Comparison of ENCODE assay signal across 8 cellular contexts in the genomic region with DNA sequence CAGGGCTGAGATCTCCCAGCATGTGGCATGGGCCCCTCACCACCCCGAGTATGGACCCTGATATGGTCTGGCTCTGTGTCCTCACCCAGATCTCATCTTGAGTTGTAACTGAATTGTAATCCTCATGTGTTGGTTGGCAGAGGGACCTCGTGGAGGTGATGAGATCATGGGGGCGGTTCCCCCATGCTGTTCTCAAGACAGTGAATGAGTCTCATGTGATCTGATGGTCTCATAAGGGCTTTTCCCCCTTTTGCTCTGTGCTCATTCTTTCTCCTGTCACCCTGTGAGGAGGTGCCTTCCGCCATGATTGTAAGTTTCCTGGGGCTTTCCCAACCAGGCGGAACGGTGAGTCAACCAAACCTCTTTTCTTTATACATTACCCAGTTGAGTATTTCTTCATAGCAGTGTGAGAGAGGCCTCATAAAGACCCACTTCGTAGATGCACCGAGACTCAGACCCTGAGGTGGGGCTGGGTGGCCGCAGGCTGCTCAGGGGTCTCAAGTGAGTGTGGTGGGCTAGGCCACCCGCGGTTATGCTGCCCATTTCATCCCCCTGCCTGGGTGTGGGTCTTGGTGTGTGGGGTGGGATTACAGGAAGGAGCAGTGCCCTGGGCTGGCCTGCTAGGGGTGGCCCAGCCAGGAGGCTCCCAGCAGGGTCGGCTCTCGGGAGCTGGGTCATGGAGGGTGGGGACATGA. TPM values are rescaled to one million over a fixed set of nuclear protein-coding genes. Genes with fewer than 3 reads are reported as not detected.
DNase-seq lines count a peak whose midpoint lies in the region; ATAC-seq and TF ChIP-seq lines count a peak whose summit lies in the region.

No MANE protein-coding gene starts in this region.

- ATAC-seq in HG02678 (IDR thresholded peaks at IDR 0.05; ENCODE audit: unreplicated experiment) (peak; percentile 66), RWPE2 (ENCODE audit: low read depth) (peak; percentile 65)

- H3K9me3 Mint-ChIP-seq in nephron progenitor cell: no peaks in the 10 kb centered on the region

- WGBS in tibial nerve, 2 donors: 75% methylated on average over 10 to 13 of the region's 13 CpGs

- TF ChIP-seq CTCF in GM13976 (IDR thresholded peaks at IDR 0.05; ENCODE audit: borderline replicate concordance, control extremely low read depth, extremely low read depth, insufficient read depth, missing control alignments) (no peak), RWPE2 (IDR thresholded peaks at IDR 0.05; ENCODE audit: poor library complexity, severe bottlenecking) (no peak), nephron progenitor cell (IDR thresholded peaks at IDR 0.05) (no peak), tibial nerve (IDR thresholded peaks at IDR 0.05) (no peak), tibial artery (IDR thresholded peaks at IDR 0.05) (no peak)

- H3K27ac Mint-ChIP-seq in nephron progenitor cell: no peak overlapping the region

- TF ChIP-seq EP300 in tibial nerve (IDR thresholded peaks at IDR 0.05): no peak

- peaks cover 14% of the 10 kb centered on the region for H3K27me3 Mint-ChIP-seq in nephron progenitor cell (ENCODE audit: low read depth, poor library complexity)

- H3K36me3 Mint-ChIP-seq in nephron progenitor cell (ENCODE audit: low read depth): no peaks in the 10 kb centered on the region

- H3K4me1 Mint-ChIP-seq in nephron progenitor cell: peaks cover 48% of the 10 kb centered on the region

- no peak overlapping the region for H3K9ac ChIP-seq in adipocyte (ENCODE audit: low read length)

- H3K36me3 ChIP-seq in RWPE2 (ENCODE audit: low read depth) (no peaks in the 10 kb centered on the region), adipocyte (ENCODE audit: control insufficient read depth, insufficient read depth, low read length, severe bottlenecking) (no peaks in the 10 kb centered on the region), tibial nerve (no peaks in the 10 kb centered on the region), tibial artery (no peaks in the 10 kb centered on the region)

- no peak overlapping the region for H3K4me3 Mint-ChIP-seq in nephron progenitor cell

- H3K27me3 ChIP-seq in RWPE2 (ENCODE audit: insufficient read depth, poor library complexity, severe bottlenecking): no peaks in the 10 kb centered on the region
- H3K27me3 ChIP-seq in adipocyte (replicated peaks; ENCODE audit: control insufficient read depth, insufficient read depth, low read length): peaks cover 27% of the 10 kb centered on the region
- peaks cover 0 to 15% of the 10 kb centered on the region in 2 donors for H3K27me3 ChIP-seq in tibial nerve
- H3K27me3 ChIP-seq in tibial artery: peaks cover 0 to 39% of the 10 kb centered on the region in 2 donors

- H3K9me3 ChIP-seq in RWPE2 (ENCODE audit: severe bottlenecking) (no peaks in the 10 kb centered on the region), adipocyte (ENCODE audit: control insufficient read depth, low read length) (no peaks in the 10 kb centered on the region), tibial nerve (no peaks in the 10 kb centered on the region), tibial artery (no peaks in the 10 kb centered on the region)

- in situ Hi-C loops in GM13976 (cut with MboI; ENCODE audit: low sequenced_read_pairs, unreplicated experiment): loop anchor here (10.0 kb wide), 1 partner anchor 113 kb away; no protein-coding TSS in a partner anchor

- no peak for TF ChIP-seq POLR2A in tibial nerve (IDR thresholded peaks at IDR 0.05)

- intact Hi-C loops in tibial artery (cut with DNase I; ENCODE audit: low total_unique reads): loop anchor here (5.0 kb wide), 1 partner anchor 115 kb away; no protein-coding TSS in a partner anchor

- H3K4me1 ChIP-seq in RWPE2 (ENCODE audit: insufficient read depth, poor library complexity, severe bottlenecking) (no peaks in the 10 kb centered on the region), adipocyte (ENCODE audit: control insufficient read depth, insufficient read depth, low read length) (no peaks in the 10 kb centered on the region), tibial nerve (peaks cover 0 to 12% (median 2%) of the 10 kb centered on the region in 4 donors), tibial artery (peaks cover 0 to under 1% (median 0%) of the 10 kb centered on the region in 4 donors)

- H3K27ac ChIP-seq in RWPE2 (ENCODE audit: poor library complexity, severe bottlenecking) (no peak overlapping the region), tibial nerve (no peak overlapping the region), tibial artery (no peak overlapping the region)

- DNase-seq in GM13976 (ENCODE audit: low spot score): peak; percentile 78
- DNase-seq in RWPE2 (ENCODE audit: low spot score): no peak
- DNase-seq in adipocyte (ENCODE audit: low read depth): peak; percentile 34
- peak; percentile 26 to 41 for DNase-seq in stimulated activated CD4-positive, alpha-beta T cell treated with anti-CD3 and anti-CD28 coated beads, Interleukin-15, amount 100 ng/mL, for 1 hour (ENCODE audit: low read depth in 1 of 2, low spot score in 1 of 2)
- no peak for DNase-seq in nephron progenitor cell
- DNase-seq in tibial nerve (ENCODE audit: low spot score in 2 of 2): no peak
- no peak for DNase-seq in tibial artery

- H3K4me3 ChIP-seq in RWPE2 (ENCODE audit: severe bottlenecking) (no peak overlapping the region), adipocyte (ENCODE audit: low read length) (no peak overlapping the region), tibial nerve (no peak overlapping the region), tibial artery (no peak overlapping the region)

RNA-seq across cellular contexts. Expression of a gene that starts 26.2 kb away (rescaled TPM):
- under 1 TPM in 1 of 4 donors, not detected in 3; 0.20 TPM for total RNA-seq in tibial nerve

Comparison
In these comparisons a context has a peak if more than half of its experiments do, and no peak if none do; other contexts are left out.
1. DNase-seq: peak in GM13976 (single experiment), adipocyte (single experiment) and stimulated activated CD4-positive, alpha-beta T cell treated with anti-CD3 and anti-CD28 coated beads, Interleukin-15, amount 100 ng/mL, for 1 hour (2 of 2); none in RWPE2 (single experiment), nephron progenitor cell (single experiment), tibial nerve (0 of 2) and tibial artery (0 of 2).